ENCODE assay signal across 22 cellular contexts in genomic region chr20:11796041-11796440, GRCh38.
DNase-seq lines count a peak whose midpoint lies in the region; ATAC-seq and TF ChIP-seq lines count a peak whose summit lies in the region.
"Had no signal": no experiment of that assay in that cellular context is flagged by ENCODE, and none has a peak within 500 bp of the region (broad histone marks: within the 10 kb centered on the region; RNA-seq: fewer than 3 reads in every experiment).

No MANE protein-coding gene starts in this region.

- DNase-seq in A172 (ENCODE audit: low spot score) (peak; percentile 91), HCEC 1CT (peak; percentile 11), NOMO-1 (lab: John Stamatoyannopoulos, UW; ENCODE audit: unreplicated experiment in 2 of 2) (peak; percentile 56 to 89), kidney epithelial cell (ENCODE audit: low read depth) (peak; percentile 25)
- DNase-seq in activated naive CD4-positive, alpha-beta T cell treated with Interleukin-2 at 50 U/mL for 16 hours, result no peak
- DNase-seq: activated CD4-positive, alpha-beta T cell treated with anti-CD3 and anti-CD28 coated beads for 48 hours; activated naive CD8-positive, alpha-beta T cell treated with anti-CD3 and anti-CD28 coated beads for 36 hours; brain microvascular endothelial cell; colonic mucosa; head of caudate nucleus; NCI-H1694; NCI-H226; NCI-H774; PC-3; SHP77; stimulated activated CD4-positive, alpha-beta T cell treated with anti-CD3 and anti-CD28 coated beads, Interleukin-4, amount 100 ng/mL, for 24 hours; T-cell; transverse colon had no signal

- H3K27me3 ChIP-seq in kidney epithelial cell (ENCODE audit: control insufficient read depth, insufficient read depth, low read length), result no peaks in the 10 kb centered on the region
- H3K27me3 ChIP-seq: BLaER1 treated with 17β-estradiol and CSF1 and Interleukin-3, amounts not matched to agents 10 nM and 100 nM; brain microvascular endothelial cell; colonic mucosa; transverse colon had no signal

- TF ChIP-seq CTCF in kidney epithelial cell (IDR thresholded peaks at IDR 0.05; ENCODE audit: insufficient read depth, low read length, poor library complexity, severe bottlenecking), result no peak

- H3K4me3 ChIP-seq in kidney epithelial cell (ENCODE audit: low read depth, low read length), result no peak overlapping the region
- H3K4me3 ChIP-seq: BLaER1 treated with 17β-estradiol and CSF1 and Interleukin-3, amounts not matched to agents 10 nM and 100 nM; colonic mucosa; transverse colon had no signal

- no peak for ATAC-seq in HG03342 (IDR thresholded peaks at IDR 0.05; ENCODE audit: unreplicated experiment)
- ATAC-seq in HG02642 (IDR thresholded peaks at IDR 0.05; ENCODE audit: poor library complexity, unreplicated experiment), result no peak
- ATAC-seq in GM21737 (IDR thresholded peaks at IDR 0.05; ENCODE audit: unreplicated experiment), result no peak
- ATAC-seq: PC-3, T-cell had no signal

- H3K36me3 ChIP-seq in kidney epithelial cell (ENCODE audit: control insufficient read depth, insufficient read depth, low read length), result no peaks in the 10 kb centered on the region
- H3K36me3 ChIP-seq: BLaER1 treated with 17β-estradiol and CSF1 and Interleukin-3, amounts not matched to agents 10 nM and 100 nM; brain microvascular endothelial cell; colonic mucosa; transverse colon had no signal
